Comparison of ENCODE assay signal across 8 cellular contexts in the genomic region with DNA sequence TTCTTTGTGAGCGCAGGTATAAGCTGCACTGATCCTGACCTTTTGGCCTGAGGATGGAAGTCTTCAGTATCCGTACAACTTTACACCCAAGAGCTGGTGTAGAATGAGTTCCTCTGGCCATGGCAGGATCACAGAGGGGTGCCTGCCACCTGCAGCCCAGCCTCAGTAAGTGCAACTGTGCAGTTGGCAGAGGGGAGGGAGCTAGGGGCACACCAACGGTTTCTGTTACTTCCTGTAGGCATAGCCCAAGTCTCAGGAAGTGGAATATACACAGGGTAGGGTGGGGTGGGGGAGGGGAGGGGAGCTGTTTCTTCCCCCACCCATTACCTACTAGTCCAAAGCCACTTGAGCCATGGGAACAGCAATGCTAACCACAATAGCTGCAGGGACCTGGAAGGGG.
DNase-seq lines count a peak whose midpoint lies in the region; ATAC-seq and TF ChIP-seq lines count a peak whose summit lies in the region.

No MANE protein-coding gene starts in this region.

- no peak overlapping the region for H3K4me3 ChIP-seq in gastroesophageal sphincter

- ATAC-seq in GM18907 (IDR thresholded peaks at IDR 0.05; ENCODE audit: unreplicated experiment) = peak; percentile 98
- ATAC-seq in gastroesophageal sphincter = peak; percentile 72
- ATAC-seq in GM19035 (IDR thresholded peaks at IDR 0.05; ENCODE audit: unreplicated experiment) = no peak

- DNase-seq in AML-193 (lab: John Stamatoyannopoulos, UW) = peak; percentile 21 to 32
- DNase-seq in NCI-H1092 (lab: John Stamatoyannopoulos, UW) = peak; percentile 24
- DNase-seq in activated CD8-positive, alpha-beta memory T cell treated with anti-CD3 and anti-CD28 coated beads, Interleukin-2, amount 50 U/mL, for 4 hours = peak; percentile 15
- peak; percentile 52 for DNase-seq in renal cortical epithelial cell (ENCODE audit: low read depth)
- DNase-seq in middle frontal gyrus (ENCODE audit: extremely low spot score, low spot score) = no peak

- no peak overlapping the region for H3K27ac ChIP-seq in gastroesophageal sphincter

- no peak for TF ChIP-seq POLR2A in gastroesophageal sphincter (IDR thresholded peaks at IDR 0.05)

- WGBS in gastroesophageal sphincter (ENCODE audit: low coverage in 1 of 2), 2 donors = 62% methylated on average over 2 of the region's 3 CpGs; no CpG with 5 or more reads in 1 of the 2 donors

- TF ChIP-seq EP300 in gastroesophageal sphincter (IDR thresholded peaks at IDR 0.05) = no peak

- TF ChIP-seq CTCF in gastroesophageal sphincter (IDR thresholded peaks at IDR 0.05) = peak; percentile 19 to 74 (median 54)

- no peaks in the 10 kb centered on the region for H3K27me3 ChIP-seq in gastroesophageal sphincter

- no peaks in the 10 kb centered on the region for H3K36me3 ChIP-seq in gastroesophageal sphincter

- no peaks in the 10 kb centered on the region for H3K4me1 ChIP-seq in gastroesophageal sphincter

- no peaks in the 10 kb centered on the region for H3K9me3 ChIP-seq in gastroesophageal sphincter
